ENCODE assay signal across 8 cellular contexts in the genomic region with DNA sequence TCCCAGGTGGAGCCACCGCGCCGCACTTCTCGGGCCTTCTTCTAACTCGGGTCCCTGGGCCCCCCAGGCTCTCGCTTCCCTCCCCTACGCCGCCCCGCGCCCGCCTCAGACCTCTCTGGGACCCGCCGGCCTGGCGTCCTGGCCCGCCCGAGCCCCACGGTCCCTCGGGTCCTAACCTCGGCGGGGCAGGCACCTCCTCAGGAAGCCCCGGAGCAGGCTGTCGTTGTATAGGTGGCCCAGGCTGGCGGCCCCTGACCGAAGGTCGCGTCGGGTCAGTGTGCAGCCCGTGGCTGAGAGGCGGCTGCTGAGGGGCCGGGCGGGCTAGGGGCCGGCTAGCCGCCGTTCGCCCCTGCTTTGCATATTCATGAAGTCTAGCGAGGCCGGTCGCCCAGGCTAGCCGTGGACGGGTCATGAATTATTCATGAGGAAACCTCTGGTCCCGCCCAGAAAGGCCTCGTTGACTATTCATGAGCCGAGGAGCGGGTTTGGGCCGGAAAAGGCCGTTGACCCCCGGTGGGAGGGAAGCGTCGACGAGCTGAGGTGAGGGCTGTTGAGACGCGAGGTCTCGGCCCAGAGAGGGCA. TPM values are rescaled to one million over a fixed set of nuclear protein-coding genes. Genes with fewer than 3 reads are reported as not detected.
DNase-seq lines count a peak whose midpoint lies in the region; ATAC-seq, FAIRE-seq and TF ChIP-seq lines count a peak whose summit lies in the region.

A gene with protein sequence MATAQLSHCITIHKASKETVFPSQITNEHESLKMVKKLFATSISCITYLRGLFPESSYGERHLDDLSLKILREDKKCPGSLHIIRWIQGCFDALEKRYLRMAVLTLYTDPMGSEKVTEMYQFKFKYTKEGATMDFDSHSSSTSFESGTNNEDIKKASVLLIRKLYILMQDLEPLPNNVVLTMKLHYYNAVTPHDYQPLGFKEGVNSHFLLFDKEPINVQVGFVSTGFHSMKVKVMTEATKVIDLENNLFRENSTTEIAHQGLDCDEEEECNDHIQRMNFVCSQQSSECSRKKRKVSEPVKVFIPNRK (plus strand): TSS at position 513 of the 582 bp plus-strand sequence. CDS start 13,489 bp downstream, outside the sequence.

- DNase-seq in GM06990 (ENCODE audit: extremely low read depth, insufficient read length), result peak; percentile 79
- peak; percentile 35 for DNase-seq in astrocyte of the cerebellum (ENCODE audit: low read depth)
- peak; percentile 60 for DNase-seq in iPS DF 4.7 (ENCODE audit: extremely low read depth, low spot score)
- peak; percentile 36 for DNase-seq in pons (ENCODE audit: low spot score)
- no peak for DNase-seq in T-helper 2 cell treated with Interferon-gamma antibody and Interleukin-4, amounts not matched to agents 5 μg/mL and 100 μg/mL, for 36 hours (ENCODE audit: low spot score)
- DNase-seq in stimulated activated effector memory CD8-positive, alpha-beta T cell treated with anti-CD3 and anti-CD28 coated beads, Interleukin-12 subunit alpha, Interleukin-12 subunit beta, amount 100 ng/mL, for 72 hours (ENCODE audit: low spot score in 2 of 2), result no peak
- no peak for DNase-seq in urothelium cell line (ENCODE audit: low spot score)
- DNase-seq in small intestine, result no peak

- no peak for ATAC-seq in stimulated activated effector memory CD8-positive, alpha-beta T cell treated with anti-CD3 and anti-CD28 coated beads, Interleukin-12 subunit alpha, Interleukin-12 subunit beta, amount 100 ng/mL, for 72 hours

- H3K36me3 Mint-ChIP-seq in T-helper 2 cell treated with Interferon-gamma antibody and Interleukin-4, amounts not matched to agents 5 μg/mL and 100 μg/mL, for 36 hours (ENCODE audit: low read depth), result no peaks in the 10 kb centered on the region
- no peaks in the 10 kb centered on the region for H3K36me3 Mint-ChIP-seq in stimulated activated effector memory CD8-positive, alpha-beta T cell treated with anti-CD3 and anti-CD28 coated beads, Interleukin-12 subunit alpha, Interleukin-12 subunit beta, amount 100 ng/mL, for 72 hours

- H3K27ac Mint-ChIP-seq in T-helper 2 cell treated with Interferon-gamma antibody and Interleukin-4, amounts not matched to agents 5 μg/mL and 100 μg/mL, for 36 hours, result no peak within 1 kb of the TSS
- H3K27ac Mint-ChIP-seq in stimulated activated effector memory CD8-positive, alpha-beta T cell treated with anti-CD3 and anti-CD28 coated beads, Interleukin-12 subunit alpha, Interleukin-12 subunit beta, amount 100 ng/mL, for 72 hours, result no peak within 1 kb of the TSS

- H3K36me3 ChIP-seq in GM06990 (ENCODE audit: control insufficient read depth, insufficient read depth, low read length), result no peaks in the 10 kb centered on the region
- no peaks in the 10 kb centered on the region for H3K36me3 ChIP-seq in small intestine (ENCODE audit: control insufficient read depth in 2 of 2, insufficient read depth in 2 of 2, low read length in 2 of 2)

- H3K9me3 Mint-ChIP-seq in T-helper 2 cell treated with Interferon-gamma antibody and Interleukin-4, amounts not matched to agents 5 μg/mL and 100 μg/mL, for 36 hours, result peaks cover 4% of the 10 kb centered on the region
- H3K9me3 Mint-ChIP-seq in stimulated activated effector memory CD8-positive, alpha-beta T cell treated with anti-CD3 and anti-CD28 coated beads, Interleukin-12 subunit alpha, Interleukin-12 subunit beta, amount 100 ng/mL, for 72 hours, result no peaks in the 10 kb centered on the region

- H3K27me3 Mint-ChIP-seq in T-helper 2 cell treated with Interferon-gamma antibody and Interleukin-4, amounts not matched to agents 5 μg/mL and 100 μg/mL, for 36 hours (ENCODE audit: low read depth), result peaks cover 10% of the 10 kb centered on the region

- H3K9me3 ChIP-seq in small intestine (ENCODE audit: control insufficient read depth, low read depth), result no peaks in the 10 kb centered on the region

- FAIRE-seq in urothelium cell line (lab: Jason Lieb, UNC), result no peak
- FAIRE-seq in small intestine (lab: Jason Lieb, UNC), result no peak

- TF ChIP-seq CTCF in GM06990 (IDR thresholded peaks at IDR 0.05; ENCODE audit: insufficient read depth, low read length, poor library complexity, severe bottlenecking), result no peak
- TF ChIP-seq CTCF in astrocyte of the cerebellum (IDR thresholded peaks at IDR 0.05; ENCODE audit: low read depth, low read length, missing control alignments), result no peak

- in situ Hi-C loops in astrocyte of the cerebellum (cut with HindIII; ENCODE audit: low sequenced_read_pairs), result no loop called here

- H3K4me3 ChIP-seq in GM06990 (replicated peaks; ENCODE audit: low read depth, low read length) (no peak within 1 kb of the TSS), astrocyte of the cerebellum (ENCODE audit: low read depth, low read length) (peak within 1 kb of the TSS; percentile 39), small intestine (ENCODE audit: low read depth in 1 of 2, low read length in 2 of 2) (no peak within 1 kb of the TSS)

- no peak within 1 kb of the TSS for H3K4me3 Mint-ChIP-seq in T-helper 2 cell treated with Interferon-gamma antibody and Interleukin-4, amounts not matched to agents 5 μg/mL and 100 μg/mL, for 36 hours
- no peak within 1 kb of the TSS for H3K4me3 Mint-ChIP-seq in stimulated activated effector memory CD8-positive, alpha-beta T cell treated with anti-CD3 and anti-CD28 coated beads, Interleukin-12 subunit alpha, Interleukin-12 subunit beta, amount 100 ng/mL, for 72 hours

- H3K27me3 ChIP-seq in GM06990 (replicated peaks; ENCODE audit: control insufficient read depth, insufficient read depth, low read length) (no peaks in the 10 kb centered on the region), small intestine (ENCODE audit: control insufficient read depth in 2 of 2, insufficient read depth in 2 of 2, low read length in 2 of 2) (peaks cover 0 to 4% of the 10 kb centered on the region in 2 donors)

- 39 to 77% (median 62%) methylated on average over 47 to 53 of the region's 53 CpGs for WGBS in small intestine, 3 donors

- peaks cover 11% of the 10 kb centered on the region for H3K4me1 Mint-ChIP-seq in T-helper 2 cell treated with Interferon-gamma antibody and Interleukin-4, amounts not matched to agents 5 μg/mL and 100 μg/mL, for 36 hours (ENCODE audit: low read depth)
- H3K4me1 Mint-ChIP-seq in stimulated activated effector memory CD8-positive, alpha-beta T cell treated with anti-CD3 and anti-CD28 coated beads, Interleukin-12 subunit alpha, Interleukin-12 subunit beta, amount 100 ng/mL, for 72 hours, result peaks cover 14% of the 10 kb centered on the region

- no peak within 1 kb of the TSS for H3K27ac ChIP-seq in small intestine (ENCODE audit: low read depth in 1 of 2, low read length in 1 of 2)

- H3K4me1 ChIP-seq in small intestine (ENCODE audit: control insufficient read depth in 2 of 2, insufficient read depth in 1 of 2, low read depth in 1 of 2, low read length in 1 of 2), result no peaks in the 10 kb centered on the region

RNA-seq across cellular contexts. Expression of the gene that starts here (rescaled TPM):
- polyA plus RNA-seq in small intestine, result not detected

Comparison
In these comparisons a context has a peak if more than half of its experiments do, and no peak if none do; other contexts are left out.
1. DNase-seq: peak in GM06990 (single experiment), astrocyte of the cerebellum (single experiment), iPS DF 4.7 (single experiment) and pons (single experiment); none in T-helper 2 cell treated with Interferon-gamma antibody and Interleukin-4, amounts not matched to agents 5 μg/mL and 100 μg/mL, for 36 hours (single experiment), stimulated activated effector memory CD8-positive, alpha-beta T cell treated with anti-CD3 and anti-CD28 coated beads, Interleukin-12 subunit alpha, Interleukin-12 subunit beta, amount 100 ng/mL, for 72 hours (0 of 2), urothelium cell line (single experiment) and small intestine (single experiment).